ENCODE assay signal across 17 cellular contexts in the genomic region with DNA sequence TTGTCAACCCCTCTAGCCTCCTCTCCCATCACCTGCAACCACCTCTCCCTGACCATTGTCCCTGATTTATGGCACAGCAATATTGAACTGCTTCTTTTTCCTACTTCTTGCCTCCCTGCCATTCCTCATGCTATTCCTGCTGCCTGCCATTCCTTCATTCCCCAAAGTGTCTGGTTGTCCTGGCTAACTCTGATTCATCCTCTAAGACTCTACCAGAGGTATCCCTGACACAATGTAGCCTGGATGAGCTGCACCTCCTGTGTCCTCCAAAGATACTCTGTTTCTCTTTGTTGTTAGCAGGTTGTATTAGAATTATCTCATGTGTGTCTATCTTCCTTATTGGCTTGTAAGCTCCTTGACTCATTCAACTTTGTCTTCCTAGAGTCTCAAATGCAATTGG. TPM values are rescaled to one million over a fixed set of nuclear protein-coding genes. Genes with fewer than 3 reads are reported as not detected.
A peak's percentile ranks its signal among the peaks of the same experiment; 100 is the strongest.
DNase-seq lines count a peak whose midpoint lies in the region; ATAC-seq, FAIRE-seq and TF ChIP-seq lines count a peak whose summit lies in the region.
"Had no signal": no experiment of that assay in that cellular context is flagged by ENCODE, and none has a peak within 500 bp of the region (broad histone marks: within the 10 kb centered on the region; RNA-seq: fewer than 3 reads in every experiment).

No MANE protein-coding gene starts in this region.

- no peaks in the 10 kb centered on the region; the same call in 1 of the 2 replicates for H3F3A ChIP-seq in GM23338 (replicated peaks; ENCODE audit: low read depth)

- H3K4me2 ChIP-seq in GM23338: no peak overlapping the region
- H3K4me2 ChIP-seq: BLaER1 had no signal

- no peaks in the 10 kb centered on the region for H3K79me2 ChIP-seq in GM23338 (replicated peaks; ENCODE audit: insufficient read depth)

- H3K36me3 Mint-ChIP-seq in GM23338 (ENCODE audit: low read depth) (peaks cover 5% of the 10 kb centered on the region; the same call in 1 of the 3 replicates), nephron progenitor cell (ENCODE audit: low read depth) (no peaks in the 10 kb centered on the region)
- H3K36me3 Mint-ChIP-seq in activated naive CD4-positive, alpha-beta T cell treated with anti-CD3 and anti-CD28 coated beads, Interleukin-2, amount 50 U/mL, for 72 hours: peaks cover 0 to 8% of the 10 kb centered on the region in 2 donors
- H3K36me3 Mint-ChIP-seq: CD14-positive monocyte had no signal

- intact Hi-C loops in body of pancreas (cut with DNase I): no loop called here
- intact Hi-C loops in gastrocnemius medialis (cut with DNase I; ENCODE audit: low total_unique reads): no loop called here

- H3K36me3 ChIP-seq in GM23338 (ENCODE audit: insufficient read depth) (no peaks in the 10 kb centered on the region), bronchial epithelial cell (ENCODE audit: control insufficient read depth, insufficient read depth, low read length) (no peaks in the 10 kb centered on the region), body of pancreas (replicated peaks in 1 of 2; ENCODE audit: insufficient read depth in 1 of 2, low read depth in 2 of 2) (no peaks in the 10 kb centered on the region), gastrocnemius medialis (no peaks in the 10 kb centered on the region)
- H3K36me3 ChIP-seq: BLaER1, HAP-1 had no signal

- FAIRE-seq in bronchial epithelial cell (lab: Jason Lieb, UNC): peak; percentile 7
- FAIRE-seq: GM12892, GM18507 had no signal

- H3K27ac ChIP-seq in GM23338 (ENCODE audit: low read depth) (no peak overlapping the region), foreskin keratinocyte (no peak overlapping the region), body of pancreas (no peak overlapping the region), gastrocnemius medialis (no peak overlapping the region)
- H3K27ac ChIP-seq: BLaER1 had no signal

- peaks cover 20% of the 10 kb centered on the region for H3K4me1 ChIP-seq in GM23338 (ENCODE audit: insufficient read depth)
- peaks cover 27% of the 10 kb centered on the region for H3K4me1 ChIP-seq in foreskin keratinocyte
- no peaks in the 10 kb centered on the region for H3K4me1 ChIP-seq in body of pancreas
- H3K4me1 ChIP-seq in gastrocnemius medialis: peaks cover 0 to 3% of the 10 kb centered on the region in 2 donors
- H3K4me1 ChIP-seq: HAP-1 had no signal

- in situ Hi-C loops in gastrocnemius medialis (cut with MboI; ENCODE audit: low sequenced_read_pairs in 4 of 4): loop anchor here in 1 of 4 donors (25.0 kb wide), 2 partner anchors 336 to 511 kb away; no protein-coding TSS in a partner anchor

- H3K4me1 Mint-ChIP-seq in GM23338: peaks cover 17% of the 10 kb centered on the region
- H3K4me1 Mint-ChIP-seq in nephron progenitor cell: peaks cover 16% of the 10 kb centered on the region
- H3K4me1 Mint-ChIP-seq: CD14-positive monocyte; CD4-positive, alpha-beta memory T cell had no signal

- 0 out of 2 replicates have a peak, but pooled peaks cover 8% of the 10 kb centered on the region for H3K9me2 ChIP-seq in GM23338 (ENCODE audit: insufficient read depth)

- H3K27ac Mint-ChIP-seq in GM23338 (no peak overlapping the region), nephron progenitor cell (peak overlapping the region; percentile 70)
- no peak overlapping the region for H3K27ac Mint-ChIP-seq in activated naive CD4-positive, alpha-beta T cell treated with anti-CD3 and anti-CD28 coated beads, Interleukin-2, amount 50 U/mL, for 72 hours
- H3K27ac Mint-ChIP-seq: CD14-positive monocyte; CD4-positive, alpha-beta memory T cell had no signal

- H3K4me3 ChIP-seq in GM23338 (no peak overlapping the region), bronchial epithelial cell (ENCODE audit: low read depth, low read length) (no peak overlapping the region), body of pancreas (no peak overlapping the region), gastrocnemius medialis (no peak overlapping the region)
- H3K4me3 ChIP-seq: BLaER1, HAP-1 had no signal

- TF ChIP-seq CTCF in GM23338 (conservative IDR thresholded peaks at IDR 0.05; ENCODE audit: low read depth in 2 of 2) (no peak), bronchial epithelial cell (IDR thresholded peaks at IDR 0.05; ENCODE audit: insufficient read depth, low read length, severe bottlenecking) (no peak), foreskin keratinocyte (conservative IDR thresholded peaks at IDR 0.05) (no peak), nephron progenitor cell (IDR thresholded peaks at IDR 0.05) (no peak), body of pancreas (IDR thresholded peaks at IDR 0.05) (no peak), gastrocnemius medialis (IDR thresholded peaks at IDR 0.05 in 4 of 5, conservative IDR thresholded peaks at IDR 0.05 in 1 of 5) (no peak)

- H3K27me3 Mint-ChIP-seq in GM23338 (ENCODE audit: insufficient read depth, low read depth, poor library complexity) (no peaks in the 10 kb centered on the region), nephron progenitor cell (ENCODE audit: low read depth, poor library complexity) (peaks cover 15% of the 10 kb centered on the region)

- H3K27me3 ChIP-seq in GM23338 (ENCODE audit: insufficient read depth) (no peaks in the 10 kb centered on the region), bronchial epithelial cell (ENCODE audit: control insufficient read depth, insufficient read depth, low read length) (no peaks in the 10 kb centered on the region), foreskin keratinocyte (no peaks in the 10 kb centered on the region), body of pancreas (no peaks in the 10 kb centered on the region), gastrocnemius medialis (no peaks in the 10 kb centered on the region)
- H3K27me3 ChIP-seq: BLaER1 had no signal

- no peaks in the 10 kb centered on the region for H3K9me3 ChIP-seq in body of pancreas
- H3K9me3 ChIP-seq in gastrocnemius medialis: peaks cover 0 to 6% (median 0%) of the 10 kb centered on the region in 3 donors
- H3K9me3 ChIP-seq: HAP-1 had no signal

- H3K4me3 Mint-ChIP-seq in GM23338 (no peak overlapping the region), nephron progenitor cell (no peak overlapping the region)
- H3K4me3 Mint-ChIP-seq: CD14-positive monocyte; CD4-positive, alpha-beta memory T cell had no signal

- H4K20me1 ChIP-seq in GM23338 (replicated peaks; ENCODE audit: insufficient read depth): no peaks in the 10 kb centered on the region
- H4K20me1 ChIP-seq: BLaER1 had no signal

- peaks cover 14% of the 10 kb centered on the region for H3K9me3 Mint-ChIP-seq in GM23338
- peaks cover 20% of the 10 kb centered on the region for H3K9me3 Mint-ChIP-seq in nephron progenitor cell
- peaks cover 4 to 16% of the 10 kb centered on the region in 2 donors for H3K9me3 Mint-ChIP-seq in activated naive CD4-positive, alpha-beta T cell treated with anti-CD3 and anti-CD28 coated beads, Interleukin-2, amount 50 U/mL, for 72 hours

- ATAC-seq in GM23338: no peak
- ATAC-seq in foreskin keratinocyte: peak; percentile 15
- no peak for ATAC-seq in body of pancreas
- ATAC-seq in activated naive CD4-positive, alpha-beta T cell treated with anti-CD3 and anti-CD28 coated beads, Interleukin-2, amount 50 U/mL, for 72 hours: no peak
- no peak for ATAC-seq in gastrocnemius medialis

- no peak for TF ChIP-seq POLR2A in body of pancreas (IDR thresholded peaks at IDR 0.05)
- no peak for TF ChIP-seq POLR2A in gastrocnemius medialis (IDR thresholded peaks at IDR 0.05)

- H2AFZ ChIP-seq in GM23338: 0 out of 2 replicates have a peak overlapping the region, but pooled peaks have one; percentile 56

- DNase-seq in GM23338 (ENCODE audit: low spot score) (no peak), bronchial epithelial cell (ENCODE audit: low read depth) (peak; percentile 21), foreskin keratinocyte (peak in 1 of 2 donors; percentile 20), nephron progenitor cell (no peak), body of pancreas (no peak), gastrocnemius medialis (no peak)
- no peak for DNase-seq in activated naive CD4-positive, alpha-beta T cell treated with anti-CD3 and anti-CD28 coated beads, Interleukin-2, amount 50 U/mL, for 72 hours (ENCODE audit: low spot score in 2 of 2)
- DNase-seq: 8988T; CD4-positive, alpha-beta memory T cell; DMS153; DMS79; GDM1 had no signal

RNA-seq across cellular contexts. Expression of a gene that starts 53.5 kb away (rescaled TPM):
- total RNA-seq in GM23338 (2014; rRNA removed; shearing (Covaris generic)): 2.6 and 2.8 TPM in 2 replicates
- 1.0 and 1.4 TPM in 2 replicates for polyA plus RNA-seq in GM23338 (2016; fragmentation: Nextera tagmentation; extraction: Ambion mirVana)
- total RNA-seq in bronchial epithelial cell: 14.2 and 26.2 TPM in 2 replicates
- 14.4 and 19.5 TPM in 2 replicates for total RNA-seq in foreskin keratinocyte
- polyA plus RNA-seq in foreskin keratinocyte: 7.5 and 12.2 TPM in 2 replicates
- 10 to 100 TPM; 13.2 to 19.5 TPM for total RNA-seq in body of pancreas
- total RNA-seq in activated naive CD4-positive, alpha-beta T cell treated with anti-CD3 and anti-CD28 coated beads, Interleukin-2, amount 50 U/mL, for 72 hours: under 1 TPM; 0.80 to 0.99 TPM
- total RNA-seq in gastrocnemius medialis: 100 to 1,000 TPM in 2 of 4 donors, 10 to 100 TPM in 2; 15.6 to 305 (median 82.2) TPM
- total RNA-seq: CD4-positive, alpha-beta memory T cell had no signal
- polyA plus RNA-seq: CD14-positive monocyte; CD4-positive, alpha-beta memory T cell had no signal
